ENCODE assay signal across 9 cellular contexts in the genomic region with DNA sequence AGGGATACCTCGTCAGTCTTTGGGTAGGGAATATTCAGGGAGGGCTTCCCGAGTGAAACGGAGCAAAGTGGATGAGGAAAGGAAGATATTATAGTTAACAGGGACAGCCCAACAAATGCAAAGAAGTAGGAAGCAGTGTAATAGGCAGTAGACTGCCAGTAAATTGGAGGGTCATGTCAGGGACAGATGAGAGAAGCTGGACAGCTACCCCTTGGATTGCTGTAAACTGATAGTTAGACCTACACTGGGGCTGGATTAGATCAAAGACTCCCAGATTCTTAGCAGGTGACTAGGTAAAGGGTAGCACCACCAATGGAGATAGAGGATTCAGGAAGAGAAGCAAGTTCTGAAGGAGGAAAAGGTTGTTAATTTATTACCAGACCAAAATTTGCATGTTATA. TPM values are rescaled to one million over a fixed set of nuclear protein-coding genes. Genes with fewer than 3 reads are reported as not detected.
"Had no signal": no experiment of that assay in that cellular context is flagged by ENCODE, and none has a peak within 500 bp of the region (broad histone marks: within the 10 kb centered on the region; RNA-seq: fewer than 3 reads in every experiment).

No MANE protein-coding gene starts in this region.

- H3K4me3 ChIP-seq: GM23248, GM23338, HAP-1 had no signal

- H3K4me1 Mint-ChIP-seq: GM23338, H9 had no signal

- H3K27ac ChIP-seq: GM23248 had no signal

- H2AFZ ChIP-seq: GM23248, GM23338 had no signal

- ATAC-seq: GM23338, HCT116 had no signal

- DNase-seq: GM23248, GOT3, H7, H9, HCEC 1CT, HFFc6 had no signal

- H3K4me3 Mint-ChIP-seq: GM23338, H9, HFFc6 had no signal

- H3K4me2 ChIP-seq: GM23338 had no signal

- H3K9ac ChIP-seq: GM23248 had no signal

- H3K36me3 ChIP-seq: HAP-1 had no signal

- H3K27ac Mint-ChIP-seq: GM23338, H9, HFFc6 had no signal

- H3K4me1 ChIP-seq: HAP-1 had no signal

RNA-seq across cellular contexts. Expression of a gene that starts 48.0 kb away (rescaled TPM):
- total RNA-seq: GM23248, HFFc6 had no signal
- polyA plus RNA-seq: GM23248 had no signal
